ENCODE assay signal across 8 cellular contexts in genomic region chr7:141074162-141074989, GRCh38. TPM values are rescaled to one million over a fixed set of nuclear protein-coding genes. Genes with fewer than 3 reads are reported as not detected.
DNase-seq lines count a peak whose midpoint lies in the region; ATAC-seq, FAIRE-seq and TF ChIP-seq lines count a peak whose summit lies in the region.

No MANE protein-coding gene starts in this region.

- peak; percentile 44 for DNase-seq in activated CD4-positive, alpha-beta T cell treated with anti-CD3 and anti-CD28 coated beads for 36 hours
- no peak for DNase-seq in activated CD4-positive, alpha-beta T cell treated with anti-CD3 and anti-CD28 coated beads for 4 hours
- DNase-seq in NCI-H2171 treated with DMSO at 0.1 percent for 48 hours (lab: John Stamatoyannopoulos, UW) = peak; percentile 50
- peak; percentile 5 for DNase-seq in astrocyte of the spinal cord (ENCODE audit: low read depth, low spot score)
- DNase-seq in kidney = peak; percentile 78
- no peak for DNase-seq in SKM-1 treated with dmso at 0.1 percent for 144 hours (lab: John Stamatoyannopoulos, UW; ENCODE audit: unreplicated experiment)
- DNase-seq in effector CD4-positive, alpha-beta T cell = no peak

- in situ Hi-C loops in astrocyte of the spinal cord (cut with HindIII; ENCODE audit: low sequenced_read_pairs) = no loop called here

- H3K4me3 ChIP-seq in astrocyte of the spinal cord (ENCODE audit: low read depth, low read length) = peak overlapping the region; percentile 22
- peak overlapping the region; percentile 50 to 56 for H3K4me3 ChIP-seq in kidney (ENCODE audit: low read length in 2 of 2)

- POLR2A ChIA-PET in activated CD4-positive, alpha-beta T cell treated with anti-CD3 and anti-CD28 coated beads for 36 hours (lab: Charles Lee) = no interaction called here

- H3K4me1 Mint-ChIP-seq in activated CD4-positive, alpha-beta T cell treated with anti-CD3 and anti-CD28 coated beads for 36 hours = peaks cover 16% of the 10 kb centered on the region
- peaks cover 26% of the 10 kb centered on the region for H3K4me1 Mint-ChIP-seq in stimulated activated memory B cell treated with anti-CD40 and anti-IgM and Interleukin-4, amounts not matched to agents 10 μg/mL and 1 μg/mL and 100 μg/mL, for 72 hours

- H3K9me3 ChIP-seq in kidney (ENCODE audit: control insufficient read depth in 1 of 2, low read length in 2 of 2) = no peaks in the 10 kb centered on the region

- H3K9me3 Mint-ChIP-seq in activated CD4-positive, alpha-beta T cell treated with anti-CD3 and anti-CD28 coated beads for 36 hours (ENCODE audit: low read depth) = no peaks in the 10 kb centered on the region
- H3K9me3 Mint-ChIP-seq in stimulated activated memory B cell treated with anti-CD40 and anti-IgM and Interleukin-4, amounts not matched to agents 10 μg/mL and 1 μg/mL and 100 μg/mL, for 72 hours = no peaks in the 10 kb centered on the region

- FAIRE-seq in kidney (lab: Jason Lieb, UNC) = no peak

- no peaks in the 10 kb centered on the region for H3K36me3 ChIP-seq in kidney (ENCODE audit: control insufficient read depth in 1 of 2, insufficient read depth in 2 of 2, low read length in 2 of 2)

- H3K27ac Mint-ChIP-seq in activated CD4-positive, alpha-beta T cell treated with anti-CD3 and anti-CD28 coated beads for 36 hours = no peak overlapping the region
- H3K27ac Mint-ChIP-seq in stimulated activated memory B cell treated with anti-CD40 and anti-IgM and Interleukin-4, amounts not matched to agents 10 μg/mL and 1 μg/mL and 100 μg/mL, for 72 hours = no peak overlapping the region

- peaks cover 41% of the 10 kb centered on the region for H3K27me3 Mint-ChIP-seq in activated CD4-positive, alpha-beta T cell treated with anti-CD3 and anti-CD28 coated beads for 36 hours
- peaks cover 40% of the 10 kb centered on the region for H3K27me3 Mint-ChIP-seq in stimulated activated memory B cell treated with anti-CD40 and anti-IgM and Interleukin-4, amounts not matched to agents 10 μg/mL and 1 μg/mL and 100 μg/mL, for 72 hours

- no peak overlapping the region for H3K9ac ChIP-seq in kidney (ENCODE audit: low read length in 2 of 2)

- H3K27ac ChIP-seq in kidney (ENCODE audit: low read depth in 2 of 2, low read length in 2 of 2) = no peak overlapping the region

- peak; percentile 40 for ATAC-seq in activated CD4-positive, alpha-beta T cell treated with anti-CD3 and anti-CD28 coated beads for 36 hours
- ATAC-seq in stimulated activated memory B cell treated with anti-CD40 and anti-IgM and Interleukin-4, amounts not matched to agents 10 μg/mL and 1 μg/mL and 100 μg/mL, for 72 hours = peak; percentile 48

- intact Hi-C loops in activated CD4-positive, alpha-beta T cell treated with anti-CD3 and anti-CD28 coated beads for 36 hours (cut with DNase I, micrococcal nuclease) = loop anchor here in 1 of 2 experiments (5.0 kb wide), 1 partner anchor 578 kb away; no protein-coding TSS in a partner anchor
- intact Hi-C loops in kidney (cut with DNase I) = no loop called here

- CTCF ChIA-PET in activated CD4-positive, alpha-beta T cell treated with anti-CD3 and anti-CD28 coated beads for 36 hours (lab: Charles Lee) = no interaction called here

- no peaks in the 10 kb centered on the region for H3K36me3 Mint-ChIP-seq in activated CD4-positive, alpha-beta T cell treated with anti-CD3 and anti-CD28 coated beads for 36 hours (ENCODE audit: low read depth)
- H3K36me3 Mint-ChIP-seq in stimulated activated memory B cell treated with anti-CD40 and anti-IgM and Interleukin-4, amounts not matched to agents 10 μg/mL and 1 μg/mL and 100 μg/mL, for 72 hours = no peaks in the 10 kb centered on the region

- no peak for TF ChIP-seq CTCF in astrocyte of the spinal cord (IDR thresholded peaks at IDR 0.05; ENCODE audit: low read depth, low read length)
- TF ChIP-seq CTCF in kidney (IDR thresholded peaks at IDR 0.05; ENCODE audit: borderline replicate concordance, extremely low read depth, insufficient read depth) = no peak

- H3K4me1 ChIP-seq in kidney (ENCODE audit: control insufficient read depth in 1 of 2, insufficient read depth in 1 of 2, low read depth in 1 of 2, low read length in 2 of 2) = peaks cover 0 to 20% of the 10 kb centered on the region in 2 donors

- H3K4me3 Mint-ChIP-seq in activated CD4-positive, alpha-beta T cell treated with anti-CD3 and anti-CD28 coated beads for 36 hours = peak overlapping the region; percentile 47
- H3K4me3 Mint-ChIP-seq in stimulated activated memory B cell treated with anti-CD40 and anti-IgM and Interleukin-4, amounts not matched to agents 10 μg/mL and 1 μg/mL and 100 μg/mL, for 72 hours = peak overlapping the region; percentile 75

RNA-seq across cellular contexts. Expression of gene TMEM178B, which starts 0.5 kb away (rescaled TPM):
- under 1 TPM; 0.23 TPM for total RNA-seq in activated CD4-positive, alpha-beta T cell treated with anti-CD3 and anti-CD28 coated beads for 36 hours
- 20.0 TPM for total RNA-seq in kidney
- 0.58 TPM for polyA plus RNA-seq in kidney (ENCODE audit: insufficient read depth, low read depth, low replicate concordance)

RNA-seq across cellular contexts. Expression of gene MRPS33, which starts 59.6 kb away (rescaled TPM):
- 100 to 1,000 TPM; 101 to 104 TPM for total RNA-seq in activated CD4-positive, alpha-beta T cell treated with anti-CD3 and anti-CD28 coated beads for 36 hours
- 43.6 TPM for total RNA-seq in kidney
- 137 TPM for polyA plus RNA-seq in kidney (ENCODE audit: insufficient read depth, low read depth, low replicate concordance)

Comparison
In these comparisons a context has a peak if more than half of its experiments do, and no peak if none do; other contexts are left out.
1. DNase-seq: peak in activated CD4-positive, alpha-beta T cell treated with anti-CD3 and anti-CD28 coated beads for 36 hours (single experiment), NCI-H2171 treated with DMSO at 0.1 percent for 48 hours (single experiment), astrocyte of the spinal cord (single experiment) and kidney (single experiment); none in activated CD4-positive, alpha-beta T cell treated with anti-CD3 and anti-CD28 coated beads for 4 hours (0 of 2), SKM-1 treated with dmso at 0.1 percent for 144 hours (single experiment) and effector CD4-positive, alpha-beta T cell (single experiment).
2. RNA of gene TMEM178B, which starts 0.5 kb away (total RNA-seq): 20.0 TPM in kidney (single experiment); 0.23 TPM in activated CD4-positive, alpha-beta T cell treated with anti-CD3 and anti-CD28 coated beads for 36 hours; every median in the first group is over 10 times any median in the second.